ENCODE assay signal across 25 cellular contexts in the genomic region with DNA sequence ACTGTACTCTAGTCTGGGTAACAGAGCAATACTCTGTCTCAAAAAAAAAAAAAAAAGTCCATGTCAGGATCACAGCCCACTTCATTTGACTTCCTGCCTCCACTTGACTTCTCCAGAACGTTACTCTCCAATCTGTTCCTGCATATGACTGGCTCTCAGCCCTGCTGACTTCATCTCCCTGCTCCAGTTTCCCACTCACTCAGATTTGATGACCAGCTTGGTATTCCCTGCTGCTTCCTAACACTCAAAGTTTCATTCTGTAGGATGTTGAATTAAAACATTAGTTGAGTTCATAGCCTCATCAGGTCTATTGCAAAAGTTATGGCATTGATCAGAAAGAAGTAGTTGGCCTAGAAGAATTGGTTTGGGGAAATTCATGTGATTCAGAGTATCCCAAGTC.
DNase-seq lines count a peak whose midpoint lies in the region; ATAC-seq, FAIRE-seq and TF ChIP-seq lines count a peak whose summit lies in the region.
"Had no signal": no experiment of that assay in that cellular context is flagged by ENCODE, and none has a peak within 500 bp of the region (broad histone marks: within the 10 kb centered on the region; RNA-seq: fewer than 3 reads in every experiment).

No MANE protein-coding gene starts in this region.

- peak overlapping the region; percentile 28 for H3K27ac Mint-ChIP-seq in stimulated activated memory B cell treated with anti-CD40 and anti-IgM and Interleukin-4, amounts not matched to agents 10 μg/mL and 1 μg/mL and 100 μg/mL, for 72 hours
- H3K27ac Mint-ChIP-seq: CD8-positive, alpha-beta T cell had no signal

- no peak for TF ChIP-seq CTCF in brain microvascular endothelial cell (IDR thresholded peaks at IDR 0.05; ENCODE audit: low read depth, low read length, missing control alignments)

- no peaks in the 10 kb centered on the region for H3K9me3 Mint-ChIP-seq in stimulated activated memory B cell treated with anti-CD40 and anti-IgM and Interleukin-4, amounts not matched to agents 10 μg/mL and 1 μg/mL and 100 μg/mL, for 72 hours
- H3K9me3 Mint-ChIP-seq: CD8-positive, alpha-beta T cell; IgD-negative memory B cell had no signal

- no peak for TF ChIP-seq POLR2A in H54 (IDR thresholded peaks at IDR 0.05; ENCODE audit: low read depth, low read length)

- peaks cover 35% of the 10 kb centered on the region for H3K4me1 Mint-ChIP-seq in stimulated activated memory B cell treated with anti-CD40 and anti-IgM and Interleukin-4, amounts not matched to agents 10 μg/mL and 1 μg/mL and 100 μg/mL, for 72 hours

- H3K27me3 ChIP-seq in brain microvascular endothelial cell (replicated peaks) = no peaks in the 10 kb centered on the region
- H3K27me3 ChIP-seq: BE2C, SJSA1 had no signal

- H3K4me3 ChIP-seq in brain microvascular endothelial cell (ENCODE audit: low read depth, low read length) = no peak overlapping the region
- H3K4me3 ChIP-seq: SJSA1 had no signal

- no peaks in the 10 kb centered on the region for H3K36me3 Mint-ChIP-seq in stimulated activated memory B cell treated with anti-CD40 and anti-IgM and Interleukin-4, amounts not matched to agents 10 μg/mL and 1 μg/mL and 100 μg/mL, for 72 hours
- H3K36me3 Mint-ChIP-seq: CD8-positive, alpha-beta T cell had no signal

- FAIRE-seq in H54 (lab: Jason Lieb, UNC) = peak; percentile 27
- FAIRE-seq: HTR-8/SVneo had no signal

- ATAC-seq in stimulated activated memory B cell treated with anti-CD40 and anti-IgM and Interleukin-4, amounts not matched to agents 10 μg/mL and 1 μg/mL and 100 μg/mL, for 72 hours = no peak
- no peak for ATAC-seq in HG02970 (IDR thresholded peaks at IDR 0.05; ENCODE audit: low FRiP score, unreplicated experiment)
- ATAC-seq: CD8-positive, alpha-beta T cell; Panc1 had no signal

- in situ Hi-C loops in brain microvascular endothelial cell (cut with HindIII; ENCODE audit: low pct_ligation_motif_present, low sequenced_read_pairs) = no loop called here

- no peak overlapping the region for H3K4me3 Mint-ChIP-seq in stimulated activated memory B cell treated with anti-CD40 and anti-IgM and Interleukin-4, amounts not matched to agents 10 μg/mL and 1 μg/mL and 100 μg/mL, for 72 hours
- H3K4me3 Mint-ChIP-seq: CD8-positive, alpha-beta T cell; IgD-negative memory B cell had no signal

- peak; percentile 46 for DNase-seq in NCI-H2029 treated with DMSO at 0.1 percent for 48 hours (lab: John Stamatoyannopoulos, UW)
- no peak for DNase-seq in NCI-H2029 (lab: John Stamatoyannopoulos, UW)
- no peak for DNase-seq in H54 (ENCODE audit: insufficient read length, low spot score)
- no peak for DNase-seq in brain microvascular endothelial cell
- no peak for DNase-seq in NCI-H524 (lab: John Stamatoyannopoulos, UW)
- no peak for DNase-seq in kidney tubule cell (ENCODE audit: low spot score)
- DNase-seq: BE2C; Calu3; CD8-positive, alpha-beta T cell; DMS79; H7; Kasumi-1; MM.1S; NCI-H1092; NCI-H2107; NCI-H226; SW 1271; T-helper 2 cell had no signal

- no peaks in the 10 kb centered on the region for H3K27me3 Mint-ChIP-seq in stimulated activated memory B cell treated with anti-CD40 and anti-IgM and Interleukin-4, amounts not matched to agents 10 μg/mL and 1 μg/mL and 100 μg/mL, for 72 hours
- H3K27me3 Mint-ChIP-seq: IgD-negative memory B cell had no signal

- peak overlapping the region; percentile 67 for H3K27ac ChIP-seq in brain microvascular endothelial cell
- H3K27ac ChIP-seq: 22Rv1, SJSA1 had no signal

- H3K36me3 ChIP-seq in brain microvascular endothelial cell (replicated peaks) = no peaks in the 10 kb centered on the region
- H3K36me3 ChIP-seq: BE2C, SJSA1 had no signal
